In genomic region chr21:46268371-46268770, GRCh38 we compare ENCODE assay signal across 1 cellular context.
TF ChIP-seq lines count a peak whose summit lies in the region.

No MANE protein-coding gene starts in this region.

TF ChIP-seq in K562, 482 proteins besides CTCF, POLR2A, EP300 and RAD21:
- TF ChIP-seq POLR2G (IDR thresholded peaks at IDR 0.05; ENCODE audit: low read depth, low read length) (peak; percentile 62), SMAD2 (IDR thresholded peaks at IDR 0.05; ENCODE audit: low read depth, low read length) (no peak), RBFOX2 (IDR thresholded peaks at IDR 0.05; ENCODE audit: low read depth, low read length) (peak; percentile 33; the same call in 1 of the 2 replicates)
